In genomic region chr5:68154119-68154857, GRCh38 we compare ENCODE assay signal across 29 cellular contexts.
"Had no signal": no experiment of that assay in that cellular context is flagged by ENCODE, and none has a peak within 500 bp of the region (broad histone marks: within the 10 kb centered on the region; RNA-seq: fewer than 3 reads in every experiment).

No MANE protein-coding gene starts in this region.

- H3K4me3 ChIP-seq: Peyer's patch, SJSA1 had no signal

- H3K27me3 ChIP-seq: brain microvascular endothelial cell, Peyer's patch, SJSA1 had no signal

- FAIRE-seq: TTC549 had no signal

- H3K4me2 ChIP-seq: SK-N-SH had no signal

- H3K27ac ChIP-seq: brain microvascular endothelial cell, Peyer's patch, SJSA1 had no signal

- DNase-seq: activated CD4-positive, alpha-beta T cell treated with anti-CD3 and anti-CD28 coated beads, Interleukin-2, amount 10 ng/mL, durations not matched to agents 24 days and 14 days; activated CD4-positive, alpha-beta T cell treated with anti-CD3 and anti-CD28 coated beads, Interleukin-2, amount 50 U/mL, for 4 hours; activated CD8-positive, alpha-beta T cell treated with anti-CD3 and anti-CD28 coated beads for 36 hours; activated gamma-delta T cell treated with Interleukin-2 at 50 U/mL for 16 hours; activated naive CD4-positive, alpha-beta T cell treated with anti-CD3 and anti-CD28 coated beads for 36 hours; activated T-cell treated with anti-CD3 and anti-CD28 coated beads, Interleukin-2, amount 50 U/mL, for 1 hour; activated T-cell treated with anti-CD3 and anti-CD28 coated beads, Interleukin-2, amount 50 U/mL, for 72 hours; amniotic stem cell; aorta; brain microvascular endothelial cell; central memory CD4-positive, alpha-beta T cell; NCI-H1092 treated with DMSO at 0.1 percent for 48 hours; NCI-H146; NCI-H187; NCI-H2081; NCI-H2171 treated with DMSO at 0.1 percent for 48 hours; NCI-H2227 treated with DMSO at 0.1 percent for 48 hours; NCI-H446; NCI-H510A treated with DMSO at 0.1 percent for 48 hours; NCI-H526 treated with DMSO at 0.1 percent for 48 hours; NCI-H774; NK-92 treated with Interleukin-12 subunit alpha and Interleukin-12 subunit beta, amount 100 ng/mL, for 24 hours; PC-3; Peyer's patch; RPMI8226; SHP77 treated with DMSO at 0.1 percent for 48 hours; SK-N-SH had no signal

- H3K9ac ChIP-seq: SK-N-SH had no signal

- H3K36me3 ChIP-seq: brain microvascular endothelial cell, Peyer's patch, SJSA1 had no signal

- ATAC-seq: activated CD8-positive, alpha-beta T cell treated with anti-CD3 and anti-CD28 coated beads for 36 hours; activated T-cell treated with anti-CD3 and anti-CD28 coated beads, Interleukin-2, amount 50 U/mL, for 72 hours; PC-3 had no signal

- H3K9me3 ChIP-seq: Peyer's patch, SJSA1, SK-N-SH had no signal

- H3K4me1 ChIP-seq: Peyer's patch, SJSA1 had no signal
